Comparison of ENCODE assay signal across 8 cellular contexts in genomic region chr2:10331033-10331701, GRCh38. TPM values are rescaled to one million over a fixed set of nuclear protein-coding genes. Genes with fewer than 3 reads are reported as not detected.
A peak's percentile ranks its signal among the peaks of the same experiment; 100 is the strongest.
DNase-seq lines count a peak whose midpoint lies in the region; ATAC-seq and TF ChIP-seq lines count a peak whose summit lies in the region.

No MANE protein-coding gene starts in this region.

- H3K79me2 ChIP-seq in PC-3 (ENCODE audit: low read length): peaks cover 100% of the 10 kb centered on the region

- no peaks in the 10 kb centered on the region for H3K27me3 ChIP-seq in PC-3 (ENCODE audit: low read length)

- CTCF ChIA-PET in PC-3 (lab: Charles Lee): interaction anchor here (0.8 kb wide), 1 partner anchor 347 kb away, joined by 5 read pairs; no protein-coding TSS in a partner anchor

- no peak for TF ChIP-seq CTCF in PC-3 (conservative IDR thresholded peaks at IDR 0.05; ENCODE audit: low read depth, low read length)

- H3K9me2 ChIP-seq in PC-3 (replicated peaks; ENCODE audit: low read length): no peaks in the 10 kb centered on the region

- no peak overlapping the region; the same call in 1 of the 2 replicates for H3K4me3 ChIP-seq in PC-3 (ENCODE audit: low read length)

- intact Hi-C loops in PC-3 (cut with micrococcal nuclease): no loop called here

- H4K20me1 ChIP-seq in PC-3 (ENCODE audit: low read length): peaks cover 69% of the 10 kb centered on the region

- POLR2A ChIA-PET in PC-3 (lab: Charles Lee; ENCODE audit: unreplicated experiment): no interaction called here

- no peak overlapping the region for H3K9ac ChIP-seq in PC-3 (ENCODE audit: low read length)

- 0 out of 2 replicates have a peak, but pooled peaks cover 7% of the 10 kb centered on the region for H3K9me3 ChIP-seq in PC-3 (ENCODE audit: low read length)

- peaks cover 40% of the 10 kb centered on the region for H3K36me3 ChIP-seq in PC-3 (ENCODE audit: low read depth, low read length)

- DNase-seq in PC-3 (peak; percentile 61), kidney tubule cell (ENCODE audit: low spot score) (peak; percentile 56), OCI-M1 (lab: John Stamatoyannopoulos, UW) (no peak), D341Med (ENCODE audit: low spot score) (no peak)
- peak; percentile 88 for DNase-seq in activated effector memory CD4-positive, alpha-beta T cell treated with anti-CD3 and anti-CD28 coated beads, Interleukin-2, amount 50 U/mL, for 16 hours
- DNase-seq in stimulated activated CD4-positive, alpha-beta T cell treated with anti-CD3 and anti-CD28 coated beads, TNF-alpha, amount 100 ng/mL, for 4 hours (ENCODE audit: low read depth in 3 of 3): peak; percentile 46 to 59 (median 51)

- no peak overlapping the region for H2AFZ ChIP-seq in PC-3 (ENCODE audit: low read length)

- peaks cover 4% of the 10 kb centered on the region for H3F3A ChIP-seq in PC-3 (ENCODE audit: low read length, unreplicated experiment)

- H3K27ac ChIP-seq in PC-3 (ENCODE audit: low read length): peak overlapping the region; percentile 67

- H3K4me2 ChIP-seq in PC-3 (ENCODE audit: low read length): peak overlapping the region; percentile 63

- BruUV-seq in PC-3 (replicated peaks; lab: Mats Ljungman, UMichigan): no TSS peak

- ATAC-seq in GM18498 (IDR thresholded peaks at IDR 0.05; ENCODE audit: unreplicated experiment) (peak; percentile 61), HG02678 (IDR thresholded peaks at IDR 0.05; ENCODE audit: unreplicated experiment) (peak; percentile 58), PC-3 (peak; percentile 66)

- H3K4me1 ChIP-seq in PC-3 (ENCODE audit: insufficient read depth, low read length): peaks cover 59% of the 10 kb centered on the region

RNA-seq across cellular contexts. Expression of gene HPCAL1, which starts 28.5 kb away (rescaled TPM):
- total RNA-seq in PC-3 (2014; rRNA removed): 312 and 339 TPM in 2 replicates

Comparison
In these comparisons a context has a peak if more than half of its experiments do, and no peak if none do; other contexts are left out.
1. DNase-seq: peak in PC-3 (single experiment), activated effector memory CD4-positive, alpha-beta T cell treated with anti-CD3 and anti-CD28 coated beads, Interleukin-2, amount 50 U/mL, for 16 hours (single experiment), kidney tubule cell (single experiment) and stimulated activated CD4-positive, alpha-beta T cell treated with anti-CD3 and anti-CD28 coated beads, TNF-alpha, amount 100 ng/mL, for 4 hours (3 of 3); none in OCI-M1 (single experiment) and D341Med (single experiment).
2. Peak in every context shown above with its lines, with median percentiles within 50 percentile points of each other: ATAC-seq.